33 cellular contexts compared by ENCODE assay signal in the genomic region with DNA sequence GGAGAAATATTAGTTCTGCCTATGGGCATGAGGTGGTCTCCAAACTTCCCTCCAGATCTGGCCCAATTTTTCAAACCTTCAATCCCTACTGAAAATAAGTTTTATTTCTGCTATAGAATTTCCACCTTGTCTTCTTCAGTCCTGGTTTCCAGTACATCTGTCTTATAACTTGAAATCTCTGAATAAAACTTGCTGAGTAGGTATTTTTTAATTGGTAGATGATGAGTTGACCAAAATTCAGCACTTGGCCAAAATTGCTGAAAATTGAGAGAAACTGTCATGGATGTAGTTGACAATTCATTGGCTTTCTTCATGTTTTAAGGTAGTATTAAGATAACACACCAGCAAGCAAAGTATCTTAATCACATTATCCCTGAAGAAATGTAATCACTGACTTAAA.
"Had no signal": no experiment of that assay in that cellular context is flagged by ENCODE, and none has a peak within 500 bp of the region (broad histone marks: within the 10 kb centered on the region; RNA-seq: fewer than 3 reads in every experiment).

No MANE protein-coding gene starts in this region.

- FAIRE-seq: astrocyte, TTC549 had no signal

- H3K36me3 ChIP-seq: adrenal gland, brain microvascular endothelial cell, breast epithelium had no signal

- ATAC-seq: activated CD8-positive, alpha-beta T cell treated with anti-CD3 and anti-CD28 coated beads for 36 hours; activated naive CD4-positive, alpha-beta T cell treated with anti-CD3 and anti-CD28 coated beads, Interleukin-2, amount 50 U/mL, for 72 hours; activated T-cell treated with anti-CD3 and anti-CD28 coated beads, Interleukin-2, amount 50 U/mL, for 4 hours; activated T-cell treated with anti-CD3 and anti-CD28 coated beads, Interleukin-2, amount 50 U/mL, for 72 hours; activated T-helper 17 cell treated with anti-CD3 and anti-CD28 coated beads, Interleukin-2, amount 50 U/mL, for 72 hours; body of pancreas had no signal

- DNase-seq: activated B cell treated with CpG ODN at 0.5 μM for 24 hours; activated CD4-positive, alpha-beta memory T cell treated with anti-CD3 and anti-CD28 coated beads for 36 hours; activated CD4-positive, alpha-beta T cell treated with anti-CD3 and anti-CD28 coated beads for 4 hours; activated CD4-positive, alpha-beta T cell treated with anti-CD3 and anti-CD28 coated beads, Interleukin-2, amount 10 ng/mL, durations not matched to agents 24 days and 14 days; activated CD4-positive, alpha-beta T cell treated with anti-CD3 and anti-CD28 coated beads, Interleukin-2, amount 50 U/mL, for 1 hour; activated CD4-positive, alpha-beta T cell treated with anti-CD3 and anti-CD28 coated beads, Interleukin-2, amount 50 U/mL, for 4 hours; activated CD4-positive, CD25-positive, alpha-beta regulatory T cell treated with anti-CD3 and anti-CD28 coated beads, Interleukin-2, amount 50 U/mL, for 72 hours; activated CD8-positive, alpha-beta memory T cell treated with anti-CD3 and anti-CD28 coated beads, Interleukin-2, amount 50 U/mL, for 4 hours; activated CD8-positive, alpha-beta T cell treated with anti-CD3 and anti-CD28 coated beads for 36 hours; activated effector memory CD4-positive, alpha-beta T cell treated with anti-CD3 and anti-CD28 coated beads, Interleukin-2, amount 50 U/mL, for 16 hours; activated gamma-delta T cell treated with Interleukin-2 at 50 U/mL for 16 hours; activated naive CD4-positive, alpha-beta T cell; activated naive CD4-positive, alpha-beta T cell treated with anti-CD3 and anti-CD28 coated beads for 36 hours; activated naive CD4-positive, alpha-beta T cell treated with anti-CD3 and anti-CD28 coated beads, Interleukin-2, amount 50 U/mL, for 16 hours; activated naive CD8-positive, alpha-beta T cell treated with anti-CD3 and anti-CD28 coated beads for 36 hours; activated T-cell treated with anti-CD3 and anti-CD28 coated beads for 4 hours; activated T-cell treated with anti-CD3 and anti-CD28 coated beads, Interleukin-2, amount 50 U/mL, for 1 hour; activated T-cell treated with anti-CD3 and anti-CD28 coated beads, Interleukin-2, amount 50 U/mL, for 4 hours; activated T-cell treated with anti-CD3 and anti-CD28 coated beads, Interleukin-2, amount 50 U/mL, for 72 hours; adrenal gland; amniotic stem cell; aorta; body of pancreas; brain microvascular endothelial cell; cerebellar nuclear complex; T-helper 2 cell; T-helper 9 cell had no signal

- H3K27ac ChIP-seq: adrenal gland, body of pancreas, brain microvascular endothelial cell, breast epithelium, VCaP had no signal

- H3K4me3 ChIP-seq: adrenal gland, body of pancreas, breast epithelium had no signal

- H3K9me3 ChIP-seq: adrenal gland, body of pancreas, breast epithelium had no signal

- H3K4me1 ChIP-seq: body of pancreas, breast epithelium had no signal

- H3K27me3 ChIP-seq: adrenal gland, body of pancreas, brain microvascular endothelial cell, breast epithelium had no signal
